In genomic region chr18:68418881-68419280, GRCh38 we compare ENCODE assay signal across 21 cellular contexts.
A peak's percentile ranks its signal among the peaks of the same experiment; 100 is the strongest.
DNase-seq lines count a peak whose midpoint lies in the region; TF ChIP-seq lines count a peak whose summit lies in the region.
"Had no signal": no experiment of that assay in that cellular context is flagged by ENCODE, and none has a peak within 500 bp of the region (broad histone marks: within the 10 kb centered on the region; RNA-seq: fewer than 3 reads in every experiment).

No MANE protein-coding gene starts in this region.

- no peak overlapping the region for H3K27ac Mint-ChIP-seq in osteocyte (ENCODE audit: unreplicated experiment)
- H3K27ac Mint-ChIP-seq: activated CD4-positive, alpha-beta T cell treated with anti-CD3 and anti-CD28 coated beads, Interleukin-2, amount 10 ng/mL, durations not matched to agents 24 days and 14 days; activated naive CD4-positive, alpha-beta T cell treated with anti-CD3 and anti-CD28 coated beads, Interleukin-2, amount 50 U/mL, for 72 hours; activated T-helper 17 cell treated with anti-CD3 and anti-CD28 coated beads, Interleukin-2, amount 50 U/mL, for 72 hours had no signal

- no peak overlapping the region for H3K4me3 ChIP-seq in cardiac fibroblast (replicated peaks in 1 of 2; ENCODE audit: low read depth in 2 of 2, low read length in 2 of 2)
- H3K4me3 ChIP-seq: A549, gastrocnemius medialis, lung, stomach, transverse colon had no signal

- H3K27me3 Mint-ChIP-seq in osteocyte (ENCODE audit: unreplicated experiment) = no peaks in the 10 kb centered on the region
- H3K27me3 Mint-ChIP-seq: activated CD4-positive, alpha-beta T cell treated with anti-CD3 and anti-CD28 coated beads, Interleukin-2, amount 10 ng/mL, durations not matched to agents 24 days and 14 days; activated T-helper 17 cell treated with anti-CD3 and anti-CD28 coated beads, Interleukin-2, amount 50 U/mL, for 72 hours had no signal

- H3K4me1 Mint-ChIP-seq in osteocyte (ENCODE audit: unreplicated experiment) = peaks cover 20% of the 10 kb centered on the region
- H3K4me1 Mint-ChIP-seq: activated CD4-positive, alpha-beta T cell treated with anti-CD3 and anti-CD28 coated beads, Interleukin-2, amount 10 ng/mL, durations not matched to agents 24 days and 14 days; activated T-helper 17 cell treated with anti-CD3 and anti-CD28 coated beads, Interleukin-2, amount 50 U/mL, for 72 hours had no signal

- H3K4me3 Mint-ChIP-seq in osteocyte (ENCODE audit: unreplicated experiment) = no peak overlapping the region
- H3K4me3 Mint-ChIP-seq: activated CD4-positive, alpha-beta T cell treated with anti-CD3 and anti-CD28 coated beads, Interleukin-2, amount 10 ng/mL, durations not matched to agents 24 days and 14 days; activated T-helper 17 cell treated with anti-CD3 and anti-CD28 coated beads, Interleukin-2, amount 50 U/mL, for 72 hours had no signal

- H3K36me3 Mint-ChIP-seq in osteocyte (ENCODE audit: unreplicated experiment) = no peaks in the 10 kb centered on the region
- H3K36me3 Mint-ChIP-seq: activated naive CD4-positive, alpha-beta T cell treated with anti-CD3 and anti-CD28 coated beads, Interleukin-2, amount 50 U/mL, for 72 hours had no signal

- TF ChIP-seq CTCF in cardiac fibroblast (IDR thresholded peaks at IDR 0.05; ENCODE audit: low read depth, low read length) (no peak), osteocyte (IDR thresholded peaks at IDR 0.05) (no peak)

- DNase-seq in A172 (ENCODE audit: low spot score) (peak; percentile 27), NCI-H226 (peak; percentile 58), cardiac fibroblast (ENCODE audit: low read depth in 2 of 2) (peak; percentile 54 to 71), islet precursor cell (peak; percentile 55), NCI-H82 treated with DMSO at 0.1 percent for 48 hours (lab: John Stamatoyannopoulos, UW; ENCODE audit: unreplicated experiment) (no peak), osteocyte (ENCODE audit: extremely low spot score, unreplicated experiment) (no peak), OCI-M2 (lab: John Stamatoyannopoulos, UW; ENCODE audit: unreplicated experiment) (no peak), NCI-H1092 treated with DMSO at 0.1 percent for 48 hours (lab: John Stamatoyannopoulos, UW) (no peak)
- DNase-seq: activated CD4-positive, alpha-beta T cell treated with anti-CD3 and anti-CD28 coated beads, Interleukin-2, amount 10 ng/mL, durations not matched to agents 24 days and 14 days; BE2C; DMS79; gastrocnemius medialis; NCI-H2081 treated with DMSO at 0.1 percent for 48 hours; NCI-H510A; occipital lobe; stomach; transverse colon had no signal

- no peaks in the 10 kb centered on the region for H3K9me3 Mint-ChIP-seq in osteocyte (ENCODE audit: unreplicated experiment)
- H3K9me3 Mint-ChIP-seq: activated naive CD4-positive, alpha-beta T cell treated with anti-CD3 and anti-CD28 coated beads, Interleukin-2, amount 50 U/mL, for 72 hours; activated T-helper 17 cell treated with anti-CD3 and anti-CD28 coated beads, Interleukin-2, amount 50 U/mL, for 72 hours had no signal

Comparison
In these comparisons a context has a peak if more than half of its experiments do, and no peak if none do; other contexts are left out.
1. DNase-seq: peak in A172 (single experiment), NCI-H226 (single experiment), cardiac fibroblast (2 of 2) and islet precursor cell (single experiment); none in NCI-H82 treated with DMSO at 0.1 percent for 48 hours (single experiment), osteocyte (single experiment), OCI-M2 (single experiment) and NCI-H1092 treated with DMSO at 0.1 percent for 48 hours (single experiment).